Comparison of ENCODE assay signal across 23 cellular contexts in the genomic region with DNA sequence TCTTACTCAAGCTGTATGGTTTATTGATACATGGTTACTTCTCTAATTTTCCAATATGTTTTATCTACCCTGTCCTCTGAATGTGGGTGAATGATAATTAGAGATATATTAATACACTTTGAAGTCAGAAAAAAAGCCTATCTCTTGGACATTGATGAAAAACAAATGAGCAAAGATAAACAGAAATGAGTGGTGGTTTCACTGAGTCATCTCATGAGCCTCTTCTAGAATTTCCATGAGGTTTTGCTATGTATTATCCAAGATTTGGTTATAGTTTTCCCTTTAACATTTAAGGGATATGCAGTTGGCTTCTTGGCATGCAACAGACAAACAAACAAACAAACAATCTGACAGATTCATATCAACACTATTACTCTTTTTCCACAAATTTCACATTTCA.
"Had no signal": no experiment of that assay in that cellular context is flagged by ENCODE, and none has a peak within 500 bp of the region (broad histone marks: within the 10 kb centered on the region; RNA-seq: fewer than 3 reads in every experiment).

No MANE protein-coding gene starts in this region.

- H3K4me3 ChIP-seq: left ventricle myocardium inferior, ovary, psoas muscle, right atrium auricular region, suprapubic skin, tibial nerve had no signal

- H3K27ac ChIP-seq: foreskin keratinocyte, left ventricle myocardium inferior, neutrophil, ovary, psoas muscle, right atrium auricular region, suprapubic skin, tibial nerve had no signal

- H3K36me3 ChIP-seq: left ventricle myocardium inferior, neutrophil, ovary, right atrium auricular region, suprapubic skin, tibial nerve had no signal

- DNase-seq: activated CD4-positive, alpha-beta T cell treated with anti-CD3 and anti-CD28 coated beads, Interleukin-2, amount 10 ng/mL, durations not matched to agents 24 days and 14 days; activated CD8-positive, alpha-beta memory T cell treated with anti-CD3 and anti-CD28 coated beads, Interleukin-2, amount 10 ng/mL, durations not matched to agents 7 days and 5 days; activated CD8-positive, alpha-beta T cell treated with anti-CD3 and anti-CD28 coated beads for 36 hours; activated effector memory CD4-positive, alpha-beta T cell treated with anti-CD3 and anti-CD28 coated beads, Interleukin-2, amount 50 U/mL, for 16 hours; activated naive CD4-positive, alpha-beta T cell treated with anti-CD3 and anti-CD28 coated beads, Interleukin-2, amount 50 U/mL, for 16 hours; activated naive CD8-positive, alpha-beta T cell treated with anti-CD3 and anti-CD28 coated beads, Interleukin-2, amount 50 U/mL, for 24 hours; activated T-cell treated with anti-CD3 and anti-CD28 coated beads for 4 hours; anterior cingulate cortex; effector memory CD4-positive, alpha-beta T cell; foreskin keratinocyte; left ventricle myocardium inferior; mammary epithelial cell; ovary; psoas muscle; stimulated activated CD4-positive, alpha-beta T cell treated with anti-CD3 and anti-CD28 coated beads, Interleukin-12 subunit alpha, Interleukin-12 subunit beta, amount 100 ng/mL, for 4 hours; stimulated activated naive CD8-positive, alpha-beta T cell treated with anti-CD3 and anti-CD28 coated beads, Interleukin-15, amount 100 ng/mL, for 72 hours had no signal

- H3K4me1 ChIP-seq: foreskin keratinocyte, psoas muscle had no signal

- H3K9me3 ChIP-seq: left ventricle myocardium inferior, neutrophil, ovary, psoas muscle, right atrium auricular region, suprapubic skin, tibial nerve had no signal

- FAIRE-seq: colon had no signal

- ATAC-seq: activated CD8-positive, alpha-beta memory T cell treated with anti-CD3 and anti-CD28 coated beads, Interleukin-2, amount 10 ng/mL, durations not matched to agents 7 days and 5 days; activated CD8-positive, alpha-beta T cell treated with anti-CD3 and anti-CD28 coated beads for 36 hours; activated naive CD8-positive, alpha-beta T cell treated with anti-CD3 and anti-CD28 coated beads, Interleukin-2, amount 50 U/mL, for 24 hours; esophagus mucosa; foreskin keratinocyte; natural killer cell treated with Interleukin-12 subunit alpha and Interleukin-12 subunit beta and Interleukin-15 and Interleukin-18, amount 100 ng/mL, for 72 hours; psoas muscle; stimulated activated naive CD8-positive, alpha-beta T cell treated with anti-CD3 and anti-CD28 coated beads, Interleukin-15, amount 100 ng/mL, for 72 hours had no signal

- H3K27me3 ChIP-seq: foreskin keratinocyte, neutrophil, ovary, right atrium auricular region, suprapubic skin, tibial nerve had no signal
